ENCODE assay signal across 11 cellular contexts in the genomic region with DNA sequence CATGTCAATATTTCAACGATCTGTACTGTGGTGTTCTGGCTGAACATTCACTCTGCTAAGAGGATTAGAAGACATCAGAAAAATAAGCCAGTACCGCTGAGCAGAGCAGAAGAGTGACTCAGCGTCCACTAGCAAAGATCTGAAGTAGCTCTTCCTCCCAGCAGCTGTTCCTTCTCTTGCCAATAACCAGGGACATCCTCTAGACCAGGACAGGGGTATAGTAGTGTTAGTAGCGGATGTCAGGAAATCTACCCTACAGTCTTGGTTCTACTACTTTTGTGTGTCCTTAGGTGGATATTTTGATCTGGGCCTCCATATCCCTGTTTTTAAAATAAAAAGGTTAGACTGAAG.
DNase-seq lines count a peak whose midpoint lies in the region; ATAC-seq and TF ChIP-seq lines count a peak whose summit lies in the region.
"Had no signal": no experiment of that assay in that cellular context is flagged by ENCODE, and none has a peak within 500 bp of the region (broad histone marks: within the 10 kb centered on the region; RNA-seq: fewer than 3 reads in every experiment).

No MANE protein-coding gene starts in this region.

- no peak for ATAC-seq in GM21576 (IDR thresholded peaks at IDR 0.05; ENCODE audit: unreplicated experiment)

- peaks cover 7% of the 10 kb centered on the region for H3K79me2 ChIP-seq in parathyroid adenoma

- H3K9ac ChIP-seq in parathyroid adenoma, result no peak overlapping the region

- H3K36me3 ChIP-seq in parathyroid adenoma (ENCODE audit: control insufficient read depth, insufficient read depth, low read length), result no peaks in the 10 kb centered on the region
- H3K36me3 ChIP-seq: SJSA1 had no signal

- peak overlapping the region; percentile 22 for H3K4me2 ChIP-seq in parathyroid adenoma (ENCODE audit: low read length)

- H2AFZ ChIP-seq in parathyroid adenoma, result no peak overlapping the region

- DNase-seq in ELR (ENCODE audit: low read depth) (peak; percentile 27), NCI-H524 (lab: John Stamatoyannopoulos, UW) (peak; percentile 78 to 89), epithelial cell of prostate (ENCODE audit: low read depth, low spot score) (no peak), NCI-H1092 (lab: John Stamatoyannopoulos, UW) (no peak), SK-N-DZ (ENCODE audit: low spot score) (no peak), occipital lobe (lab: John Stamatoyannopoulos, UW) (no peak)
- DNase-seq: activated CD8-positive, alpha-beta T cell treated with anti-CD3 and anti-CD28 coated beads for 36 hours; midbrain had no signal

- no peaks in the 10 kb centered on the region for H3K9me3 ChIP-seq in parathyroid adenoma (ENCODE audit: control insufficient read depth, low read length)
- H3K9me3 ChIP-seq: SJSA1 had no signal

- no peak overlapping the region for H3K4me3 ChIP-seq in parathyroid adenoma (ENCODE audit: low read depth, low read length)
- H3K4me3 ChIP-seq: SJSA1 had no signal

- TF ChIP-seq CTCF in parathyroid adenoma (IDR thresholded peaks at IDR 0.05), result no peak

- peaks cover 8% of the 10 kb centered on the region for H3K4me1 ChIP-seq in parathyroid adenoma

- H3K27me3 ChIP-seq in parathyroid adenoma (ENCODE audit: control insufficient read depth, insufficient read depth, low read length), result no peaks in the 10 kb centered on the region
- H3K27me3 ChIP-seq: SJSA1 had no signal

- peak overlapping the region; percentile 0 for H3K27ac ChIP-seq in epithelial cell of prostate
- H3K27ac ChIP-seq in parathyroid adenoma, result peak overlapping the region; percentile 13
- H3K27ac ChIP-seq: SJSA1 had no signal

Comparison
In these comparisons a context has a peak if more than half of its experiments do, and no peak if none do; other contexts are left out.
1. DNase-seq: peak in ELR (single experiment) and NCI-H524 (2 of 2); none in epithelial cell of prostate (single experiment), NCI-H1092 (single experiment), SK-N-DZ (single experiment) and occipital lobe (single experiment).